Comparison of ENCODE assay signal across 26 cellular contexts in the genomic region with DNA sequence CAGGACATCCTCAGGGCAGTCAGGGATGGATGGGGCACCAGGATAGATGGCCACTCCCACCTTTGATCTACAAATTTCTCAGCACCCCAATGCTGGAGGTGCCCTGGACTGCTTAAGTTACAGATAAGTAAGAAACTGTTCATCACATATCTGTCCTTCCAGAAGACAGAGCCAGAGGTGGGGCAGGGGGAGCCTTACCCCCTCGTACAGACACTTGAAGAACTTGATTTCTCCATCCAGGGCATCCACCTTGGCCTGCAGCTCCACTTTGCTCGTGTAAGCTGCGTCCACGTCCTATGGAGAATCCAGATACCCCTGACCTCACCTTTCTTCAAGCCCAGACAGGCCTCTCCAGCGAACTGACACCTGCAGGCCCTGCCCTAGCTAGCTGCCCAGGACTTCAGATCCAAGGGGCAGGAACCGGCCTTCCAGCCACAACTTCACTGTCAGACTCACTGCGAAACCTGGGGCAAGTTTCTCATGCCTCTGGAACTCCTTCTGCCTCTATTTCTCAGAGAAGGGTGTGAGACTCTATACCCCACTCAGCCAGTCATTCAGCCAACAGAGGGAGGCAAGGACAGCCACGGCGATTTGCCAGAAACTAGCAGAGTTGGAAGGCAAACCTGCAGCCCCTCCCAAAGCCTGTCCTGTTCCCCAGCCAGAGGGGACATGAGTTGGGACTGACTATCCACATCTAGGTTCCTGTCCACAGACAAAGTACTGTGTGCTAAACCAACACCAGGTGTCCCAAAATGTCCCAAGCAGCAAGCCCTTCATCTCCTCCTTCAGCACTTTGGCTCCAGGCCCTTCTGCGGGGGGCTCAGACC. TPM values are rescaled to one million over a fixed set of nuclear protein-coding genes. Genes with fewer than 3 reads are reported as not detected.
DNase-seq lines count a peak whose midpoint lies in the region; ATAC-seq lines count a peak whose summit lies in the region.
"Had no signal": no experiment of that assay in that cellular context is flagged by ENCODE, and none has a peak within 500 bp of the region (broad histone marks: within the 10 kb centered on the region; RNA-seq: fewer than 3 reads in every experiment).

No MANE protein-coding gene starts in this region.

- peak overlapping the region; percentile 97 for H3K27ac Mint-ChIP-seq in activated naive CD4-positive, alpha-beta T cell treated with anti-CD3 and anti-CD28 coated beads, Interleukin-2, amount 50 U/mL, for 24 hours
- peak overlapping the region in 1 of 2 donors; percentile 64 for H3K27ac Mint-ChIP-seq in activated naive CD4-positive, alpha-beta T cell treated with anti-CD3 and anti-CD28 coated beads, Interleukin-2, amount 50 U/mL, for 72 hours
- peak overlapping the region; percentile 89 to 99 for H3K27ac Mint-ChIP-seq in T-cell
- H3K27ac Mint-ChIP-seq in effector memory CD8-positive, alpha-beta T cell, result peak overlapping the region; percentile 11 to 20
- H3K27ac Mint-ChIP-seq: naive B cell had no signal

- H3K4me1 ChIP-seq in thymus (ENCODE audit: control insufficient read depth, insufficient read depth, low read length), result peaks cover 15% of the 10 kb centered on the region
- H3K4me1 ChIP-seq: body of pancreas, Peyer's patch, right lobe of liver, SJCRH30, uterus had no signal

- H3K4me3 ChIP-seq in thymus (ENCODE audit: low read length), result no peak overlapping the region
- H3K4me3 ChIP-seq: body of pancreas, MG63, ovary, Peyer's patch, right lobe of liver, SJCRH30, uterus had no signal

- H3K36me3 Mint-ChIP-seq in activated naive CD4-positive, alpha-beta T cell treated with anti-CD3 and anti-CD28 coated beads, Interleukin-2, amount 50 U/mL, for 24 hours, result peaks cover 1% of the 10 kb centered on the region
- H3K36me3 Mint-ChIP-seq in activated naive CD4-positive, alpha-beta T cell treated with anti-CD3 and anti-CD28 coated beads, Interleukin-2, amount 50 U/mL, for 72 hours, result peaks cover 0 to 6% of the 10 kb centered on the region in 2 donors
- H3K36me3 Mint-ChIP-seq in T-cell, result peaks cover 4% of the 10 kb centered on the region
- no peaks in the 10 kb centered on the region for H3K36me3 Mint-ChIP-seq in effector memory CD8-positive, alpha-beta T cell (ENCODE audit: insufficient read depth)
- H3K36me3 Mint-ChIP-seq: CD14-positive monocyte, naive B cell had no signal

- ATAC-seq in activated naive CD4-positive, alpha-beta T cell treated with anti-CD3 and anti-CD28 coated beads, Interleukin-2, amount 50 U/mL, for 72 hours, result no peak
- ATAC-seq in T-cell (replicated peaks in 1 of 4) (no peak), HG03354 (IDR thresholded peaks at IDR 0.05; ENCODE audit: poor library complexity, severe bottlenecking, unreplicated experiment) (no peak)
- ATAC-seq in effector memory CD8-positive, alpha-beta T cell (replicated peaks), result no peak
- ATAC-seq: body of pancreas, HCT116, right lobe of liver had no signal

- no peaks in the 10 kb centered on the region for H3K27me3 ChIP-seq in thymus (ENCODE audit: control insufficient read depth, insufficient read depth)
- H3K27me3 ChIP-seq: MG63, ovary, Peyer's patch, right lobe of liver, uterus had no signal

- peaks cover 99% of the 10 kb centered on the region for H3K4me1 Mint-ChIP-seq in activated naive CD4-positive, alpha-beta T cell treated with anti-CD3 and anti-CD28 coated beads, Interleukin-2, amount 50 U/mL, for 24 hours
- H3K4me1 Mint-ChIP-seq in T-cell, result peaks cover 85 to 97% (median 89%) of the 10 kb centered on the region in 3 donors
- peaks cover 20 to 28% of the 10 kb centered on the region in 2 donors for H3K4me1 Mint-ChIP-seq in effector memory CD8-positive, alpha-beta T cell (ENCODE audit: low read depth in 2 of 2)
- H3K4me1 Mint-ChIP-seq: naive B cell had no signal

- H3K27me3 Mint-ChIP-seq in activated naive CD4-positive, alpha-beta T cell treated with anti-CD3 and anti-CD28 coated beads, Interleukin-2, amount 50 U/mL, for 24 hours, result no peaks in the 10 kb centered on the region
- H3K27me3 Mint-ChIP-seq in T-cell, result peaks cover 0 to 4% of the 10 kb centered on the region in 2 donors
- H3K27me3 Mint-ChIP-seq in effector memory CD8-positive, alpha-beta T cell, result peaks cover 8 to 50% of the 10 kb centered on the region in 2 donors

- CTCF ChIA-PET in T-cell (lab: Charles Lee), result no interaction called here

- H3K4me3 Mint-ChIP-seq in activated naive CD4-positive, alpha-beta T cell treated with anti-CD3 and anti-CD28 coated beads, Interleukin-2, amount 50 U/mL, for 24 hours, result peak overlapping the region; percentile 67
- peak overlapping the region; percentile 1 to 67 (median 62) for H3K4me3 Mint-ChIP-seq in T-cell
- H3K4me3 Mint-ChIP-seq in effector memory CD8-positive, alpha-beta T cell, result no peak overlapping the region
- H3K4me3 Mint-ChIP-seq: naive B cell had no signal

- WGBS in thymus, result 92% methylated on average over 10 of the region's 10 CpGs

- H3K27ac ChIP-seq in thymus (ENCODE audit: low read depth), result peak overlapping the region; percentile 77
- H3K27ac ChIP-seq: body of pancreas, ovary, Peyer's patch, right lobe of liver, SJCRH30, uterus had no signal

- POLR2A ChIA-PET in T-cell (lab: Charles Lee), result no interaction called here

- H3K36me3 ChIP-seq in thymus (ENCODE audit: control insufficient read depth, insufficient read depth), result no peaks in the 10 kb centered on the region
- H3K36me3 ChIP-seq: MG63, ovary, Peyer's patch, right lobe of liver, SJCRH30, uterus had no signal

- H3K9me3 ChIP-seq in thymus (ENCODE audit: control insufficient read depth), result no peaks in the 10 kb centered on the region
- H3K9me3 ChIP-seq: body of pancreas, MG63, ovary, Peyer's patch, right lobe of liver, SJCRH30, uterus had no signal

- no peaks in the 10 kb centered on the region for H3K9me3 Mint-ChIP-seq in activated naive CD4-positive, alpha-beta T cell treated with anti-CD3 and anti-CD28 coated beads, Interleukin-2, amount 50 U/mL, for 24 hours
- H3K9me3 Mint-ChIP-seq in activated naive CD4-positive, alpha-beta T cell treated with anti-CD3 and anti-CD28 coated beads, Interleukin-2, amount 50 U/mL, for 72 hours, result no peaks in the 10 kb centered on the region
- H3K9me3 Mint-ChIP-seq in T-cell, result no peaks in the 10 kb centered on the region
- no peaks in the 10 kb centered on the region for H3K9me3 Mint-ChIP-seq in effector memory CD8-positive, alpha-beta T cell
- H3K9me3 Mint-ChIP-seq: naive B cell had no signal

- no peak for DNase-seq in activated naive CD4-positive, alpha-beta T cell treated with anti-CD3 and anti-CD28 coated beads, Interleukin-2, amount 50 U/mL, for 72 hours (ENCODE audit: low spot score in 2 of 2)
- peak in 1 of 34 experiments; percentile 39 for DNase-seq in T-cell
- no peak for DNase-seq in effector memory CD8-positive, alpha-beta T cell
- DNase-seq in posterior cingulate gyrus, result no peak
- no peak for DNase-seq in foreskin melanocyte
- DNase-seq: body of pancreas, GF-D8, mesendoderm, MG63, naive B cell, NCI-H1417 treated with DMSO at 0.1 percent for 48 hours, NCI-H2107, NCI-H524, ovary, Peyer's patch, right lobe of liver, SJCRH30, T-helper 1 cell, uterus had no signal

- intact Hi-C loops in posterior cingulate gyrus (cut with DNase I), result no loop called here

RNA-seq across cellular contexts. Expression of gene KRT73, which starts 3.8 kb away (rescaled TPM):
- 1 to 10 TPM in 1 of 2 donors, under 1 TPM in 1; 0.98 to 4.9 TPM for total RNA-seq in activated naive CD4-positive, alpha-beta T cell treated with anti-CD3 and anti-CD28 coated beads, Interleukin-2, amount 50 U/mL, for 72 hours
- 10 to 100 TPM in 3 of 5 donors, 1 to 10 TPM in 2; 6.8 to 37.9 (median 21.9) TPM for total RNA-seq in T-cell
- polyA plus RNA-seq in thymus, result 1.9 TPM
- total RNA-seq: fibroblast of lung, ovary, right lobe of liver, SJCRH30, uterus had no signal
- polyA plus RNA-seq: AG04450, CD14-positive monocyte, fibroblast of lung, ovary had no signal

RNA-seq across cellular contexts. Expression of gene KRT72, which starts 13.3 kb away (rescaled TPM):
- 1 to 10 TPM; 1.4 to 7.7 TPM for total RNA-seq in activated naive CD4-positive, alpha-beta T cell treated with anti-CD3 and anti-CD28 coated beads, Interleukin-2, amount 50 U/mL, for 72 hours
- 10 to 100 TPM; 10.1 to 52.7 (median 28.7) TPM for total RNA-seq in T-cell
- polyA plus RNA-seq in thymus, result 12.0 TPM
- total RNA-seq: body of pancreas, fibroblast of lung, ovary, right lobe of liver, SJCRH30 had no signal
- polyA plus RNA-seq: AG04450, CD14-positive monocyte, fibroblast of lung, ovary had no signal

RNA-seq across cellular contexts. Expression of gene KRT2, which starts 37.4 kb away (rescaled TPM):
- total RNA-seq in activated naive CD4-positive, alpha-beta T cell treated with anti-CD3 and anti-CD28 coated beads, Interleukin-2, amount 50 U/mL, for 72 hours, result not detected
- 1 to 10 TPM in 2 of 5 donors, under 1 TPM in 3; 0.13 to 2.6 (median 0.82) TPM for total RNA-seq in T-cell
- 26.4 TPM for polyA plus RNA-seq in thymus
- total RNA-seq: body of pancreas, fibroblast of lung, ovary, right lobe of liver, SJCRH30, uterus had no signal
- polyA plus RNA-seq: AG04450, CD14-positive monocyte, fibroblast of lung, ovary had no signal

RNA-seq across cellular contexts. Expression of gene KRT74, which starts 41.0 kb away (rescaled TPM):
- total RNA-seq in activated naive CD4-positive, alpha-beta T cell treated with anti-CD3 and anti-CD28 coated beads, Interleukin-2, amount 50 U/mL, for 72 hours, result not detected
- total RNA-seq in T-cell, result under 1 TPM in 4 of 5 donors, not detected in 1; 0.20 to 0.79 (median 0.45) TPM
- polyA plus RNA-seq in thymus, result 0.34 TPM
- total RNA-seq: body of pancreas, fibroblast of lung, ovary, Peyer's patch, right lobe of liver, SJCRH30, uterus had no signal
- polyA plus RNA-seq: AG04450, CD14-positive monocyte, fibroblast of lung, ovary had no signal

Comparison
In these comparisons a context has a peak if more than half of its experiments do, and no peak if none do; other contexts are left out.
1. H3K4me3 Mint-ChIP-seq: peak in activated naive CD4-positive, alpha-beta T cell treated with anti-CD3 and anti-CD28 coated beads, Interleukin-2, amount 50 U/mL, for 24 hours (single experiment) and T-cell (3 of 3); none in effector memory CD8-positive, alpha-beta T cell (0 of 2).